8 cellular contexts compared by ENCODE assay signal in genomic region chr15:29668120-29668602, GRCh38.
A peak's percentile ranks its signal among the peaks of the same experiment; 100 is the strongest.
DNase-seq lines count a peak whose midpoint lies in the region; ATAC-seq lines count a peak whose summit lies in the region.

No MANE protein-coding gene starts in this region.

- peak in 2 of 3 experiments; percentile 15 to 60 for DNase-seq in NCI-H1417 (lab: John Stamatoyannopoulos, UW)
- no peak for DNase-seq in NCI-H1417 treated with DMSO at 0.1 percent for 48 hours (lab: John Stamatoyannopoulos, UW)
- peak; percentile 73 for DNase-seq in HK-2 (ENCODE audit: unreplicated experiment)
- DNase-seq in OCI-M2 (lab: John Stamatoyannopoulos, UW; ENCODE audit: unreplicated experiment) = peak; percentile 1
- peak; percentile 51 to 93 for DNase-seq in T47D (ENCODE audit: low read depth in 1 of 2, low spot score in 1 of 2)
- peak; percentile 81 for DNase-seq in inferior parietal cortex (ENCODE audit: extremely low spot score)
- peak; percentile 26 to 32 for DNase-seq in stimulated activated CD4-positive, alpha-beta T cell treated with anti-CD3 and anti-CD28 coated beads, Interleukin-2, amount 100 ng/mL, for 48 hours

- in situ Hi-C loops in T47D (cut with HindIII; ENCODE audit: low pct_unique_long_range_greater_than_20kb, low sequenced_read_pairs) = no loop called here

- ATAC-seq in HG02610 (IDR thresholded peaks at IDR 0.05; ENCODE audit: unreplicated experiment) = no peak
